ENCODE assay signal across 8 cellular contexts in the genomic region with DNA sequence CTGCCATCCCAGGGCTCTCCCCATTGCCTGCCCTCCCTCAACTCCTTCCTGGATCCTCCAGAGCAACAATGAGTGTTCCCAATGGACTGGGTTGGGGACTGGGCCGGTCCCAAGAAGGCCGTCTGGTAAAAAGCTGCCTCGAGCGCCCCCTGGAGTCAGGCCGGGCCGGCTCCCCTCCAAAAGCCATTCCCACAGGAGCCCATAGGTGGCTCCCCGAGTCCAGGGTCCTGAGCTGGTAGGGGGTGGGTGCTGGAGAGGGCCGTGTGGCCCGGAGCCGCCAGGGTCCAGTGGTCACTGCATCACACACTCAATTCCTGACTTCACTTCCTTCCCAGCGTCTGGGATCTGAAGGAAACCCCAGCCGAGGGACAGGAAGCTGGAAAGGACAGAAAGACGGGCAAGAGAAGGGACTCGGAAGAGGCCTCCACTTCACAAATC. TPM values are rescaled to one million over a fixed set of nuclear protein-coding genes. Genes with fewer than 3 reads are reported as not detected.
DNase-seq lines count a peak whose midpoint lies in the region; ATAC-seq and TF ChIP-seq lines count a peak whose summit lies in the region.

No MANE protein-coding gene starts in this region.

- H3K9ac ChIP-seq in PC-3 (ENCODE audit: low read length): no peak overlapping the region

- no peaks in the 10 kb centered on the region for H3K27me3 ChIP-seq in CD8-positive, alpha-beta memory T cell (ENCODE audit: insufficient read depth, low read length, poor library complexity, severe bottlenecking)
- H3K27me3 ChIP-seq in PC-3 (ENCODE audit: low read length) (no peaks in the 10 kb centered on the region), esophagus squamous epithelium (no peaks in the 10 kb centered on the region)

- H2AFZ ChIP-seq in PC-3 (ENCODE audit: low read length): no peak overlapping the region

- POLR2A ChIA-PET in CD8-positive, alpha-beta memory T cell (lab: Charles Lee): interaction anchor here (0.6 to 1.0 kb wide), 3 partner anchors 11 to 38 kb away, joined by 3 read pairs; no protein-coding TSS in a partner anchor
- POLR2A ChIA-PET in HEK293T (lab: Yijun Ruan, JAX): interaction anchor here (0.6 to 2.0 kb wide), 2 partner anchors 10 to 42 kb away, joined by 4 to 7 read pairs; partner anchors contain the start of gene ALDH4A1
- POLR2A ChIA-PET in PC-3 (lab: Charles Lee; ENCODE audit: unreplicated experiment): interaction anchor here (0.6 kb wide), 1 partner anchor 201 kb away, joined by 4 read pairs; no protein-coding TSS in a partner anchor

- intact Hi-C loops in PC-3 (cut with micrococcal nuclease): loop anchor here (2.0 kb wide), 1 partner anchor 60 kb away; no protein-coding TSS in a partner anchor
- intact Hi-C loops in esophagus squamous epithelium (cut with DNase I): no loop called here

- peaks cover 8% of the 10 kb centered on the region; the same call in 1 of the 2 replicates for H3K79me2 ChIP-seq in PC-3 (ENCODE audit: low read length)

- CTCF ChIA-PET in CD8-positive, alpha-beta memory T cell (lab: Charles Lee): interaction anchor here (0.7 to 6.5 kb wide), 20 partner anchors 9 to 185 kb away, joined by 3 to 88 read pairs (median 6); partner anchors contain the start of genes ALDH4A1 and IFFO2
- CTCF ChIA-PET in HEK293T (lab: Yijun Ruan, JAX) (interaction anchor here (0.6 to 2.4 kb wide), 33 partner anchors 9 to 490 kb away, joined by 3 to 15 read pairs (median 4); partner anchors contain the start of gene ALDH4A1), PC-3 (lab: Charles Lee) (interaction anchor here (0.5 to 1.8 kb wide), 15 partner anchors 10 to 183 kb away, joined by 3 to 10 read pairs (median 4); partner anchors contain the start of genes ALDH4A1 and IFFO2)

- H3K4me2 ChIP-seq in PC-3 (ENCODE audit: low read length): no peak overlapping the region

- TF ChIP-seq CTCF in PC-3 (conservative IDR thresholded peaks at IDR 0.05; ENCODE audit: low read depth, low read length) (peak; percentile 100), esophagus squamous epithelium (IDR thresholded peaks at IDR 0.05) (peak; percentile 87 to 97 (median 92))

- no peaks in the 10 kb centered on the region for H3K9me2 ChIP-seq in PC-3 (replicated peaks; ENCODE audit: low read length)

- peaks cover 40% of the 10 kb centered on the region for H3K36me3 ChIP-seq in CD8-positive, alpha-beta memory T cell (ENCODE audit: insufficient read depth, low read length)
- H3K36me3 ChIP-seq in PC-3 (ENCODE audit: low read depth, low read length) (peaks cover 33% of the 10 kb centered on the region), esophagus squamous epithelium (peaks cover 18 to 100% (median 32%) of the 10 kb centered on the region in 3 donors)

- H3K4me3 Mint-ChIP-seq in CD8-positive, alpha-beta memory T cell: no peak overlapping the region
- no peak overlapping the region for H3K4me3 Mint-ChIP-seq in natural killer cell treated with Interleukin-12 subunit alpha and Interleukin-12 subunit beta and Interleukin-15 and Interleukin-18, amount 100 ng/mL, for 72 hours
- no peak overlapping the region for H3K4me3 Mint-ChIP-seq in stimulated activated memory B cell treated with anti-CD40 and anti-IgM and Interleukin-4, amounts not matched to agents 10 μg/mL and 1 μg/mL and 100 μg/mL, for 72 hours

- H3K9me3 ChIP-seq in CD8-positive, alpha-beta memory T cell (ENCODE audit: low read length): no peaks in the 10 kb centered on the region
- H3K9me3 ChIP-seq in PC-3 (ENCODE audit: low read length) (no peaks in the 10 kb centered on the region), esophagus squamous epithelium (no peaks in the 10 kb centered on the region)

- H3K27ac ChIP-seq in CD8-positive, alpha-beta memory T cell (ENCODE audit: low read depth, low read length): no peak overlapping the region
- no peak overlapping the region for H3K27ac ChIP-seq in PC-3 (ENCODE audit: low read length)
- H3K27ac ChIP-seq in esophagus squamous epithelium: peak overlapping the region; percentile 12 to 73 (median 60)

- BruUV-seq in PC-3 (replicated peaks; lab: Mats Ljungman, UMichigan): no TSS peak

- no peaks in the 10 kb centered on the region for H3K27me3 Mint-ChIP-seq in CD8-positive, alpha-beta memory T cell
- no peaks in the 10 kb centered on the region for H3K27me3 Mint-ChIP-seq in natural killer cell treated with Interleukin-12 subunit alpha and Interleukin-12 subunit beta and Interleukin-15 and Interleukin-18, amount 100 ng/mL, for 72 hours
- H3K27me3 Mint-ChIP-seq in stimulated activated memory B cell treated with anti-CD40 and anti-IgM and Interleukin-4, amounts not matched to agents 10 μg/mL and 1 μg/mL and 100 μg/mL, for 72 hours: no peaks in the 10 kb centered on the region

- 81% methylated on average over 2 of the region's 14 CpGs; no CpG with 5 or more reads in 1 of the 2 donors for WGBS in esophagus squamous epithelium, 2 donors

- H3K4me3 ChIP-seq in CD8-positive, alpha-beta memory T cell (ENCODE audit: low read length): no peak overlapping the region
- H3K4me3 ChIP-seq in PC-3 (ENCODE audit: low read length) (no peak overlapping the region), esophagus squamous epithelium (peak overlapping the region in 2 of 4 donors; percentile 3 to 19)

- peak; percentile 57 to 78 (median 65) for DNase-seq in CD8-positive, alpha-beta memory T cell
- DNase-seq in HEK293T (ENCODE audit: extremely low spot score) (peak; percentile 88), PC-3 (peak; percentile 77), esophagus squamous epithelium (lab: John Stamatoyannopoulos, UW) (no peak)
- DNase-seq in activated T-cell treated with anti-CD3 and anti-CD28 coated beads, Interleukin-2, amount 50 U/mL, for 1 hour: peak; percentile 79
- peak; percentile 74 for DNase-seq in natural killer cell treated with Interleukin-12 subunit alpha and Interleukin-12 subunit beta and Interleukin-15 and Interleukin-18, amount 100 ng/mL, for 72 hours (ENCODE audit: low spot score)

- no peaks in the 10 kb centered on the region for H4K20me1 ChIP-seq in PC-3 (ENCODE audit: low read length)

- H3K4me1 Mint-ChIP-seq in CD8-positive, alpha-beta memory T cell: peaks cover 6 to 19% (median 9%) of the 10 kb centered on the region in 3 donors
- peaks cover 7 to 11% of the 10 kb centered on the region in 2 donors for H3K4me1 Mint-ChIP-seq in natural killer cell treated with Interleukin-12 subunit alpha and Interleukin-12 subunit beta and Interleukin-15 and Interleukin-18, amount 100 ng/mL, for 72 hours (ENCODE audit: low read depth in 2 of 2)
- peaks cover 18% of the 10 kb centered on the region for H3K4me1 Mint-ChIP-seq in stimulated activated memory B cell treated with anti-CD40 and anti-IgM and Interleukin-4, amounts not matched to agents 10 μg/mL and 1 μg/mL and 100 μg/mL, for 72 hours

- H3F3A ChIP-seq in PC-3 (ENCODE audit: low read length, unreplicated experiment): no peaks in the 10 kb centered on the region

- TF ChIP-seq POLR2A in esophagus squamous epithelium (IDR thresholded peaks at IDR 0.05): no peak

- peaks cover 4 to 85% (median 11%) of the 10 kb centered on the region in 3 donors for H3K36me3 Mint-ChIP-seq in CD8-positive, alpha-beta memory T cell
- peaks cover 7% of the 10 kb centered on the region for H3K36me3 Mint-ChIP-seq in natural killer cell treated with Interleukin-12 subunit alpha and Interleukin-12 subunit beta and Interleukin-15 and Interleukin-18, amount 100 ng/mL, for 72 hours
- peaks cover 53% of the 10 kb centered on the region for H3K36me3 Mint-ChIP-seq in stimulated activated memory B cell treated with anti-CD40 and anti-IgM and Interleukin-4, amounts not matched to agents 10 μg/mL and 1 μg/mL and 100 μg/mL, for 72 hours

- H3K27ac Mint-ChIP-seq in CD8-positive, alpha-beta memory T cell: peak overlapping the region; percentile 66 to 93 (median 84)
- H3K27ac Mint-ChIP-seq in natural killer cell treated with Interleukin-12 subunit alpha and Interleukin-12 subunit beta and Interleukin-15 and Interleukin-18, amount 100 ng/mL, for 72 hours: peak overlapping the region; percentile 12 to 36
- peak overlapping the region; percentile 64 for H3K27ac Mint-ChIP-seq in stimulated activated memory B cell treated with anti-CD40 and anti-IgM and Interleukin-4, amounts not matched to agents 10 μg/mL and 1 μg/mL and 100 μg/mL, for 72 hours

- H3K9me3 Mint-ChIP-seq in CD8-positive, alpha-beta memory T cell: no peaks in the 10 kb centered on the region
- no peaks in the 10 kb centered on the region for H3K9me3 Mint-ChIP-seq in natural killer cell treated with Interleukin-12 subunit alpha and Interleukin-12 subunit beta and Interleukin-15 and Interleukin-18, amount 100 ng/mL, for 72 hours
- H3K9me3 Mint-ChIP-seq in stimulated activated memory B cell treated with anti-CD40 and anti-IgM and Interleukin-4, amounts not matched to agents 10 μg/mL and 1 μg/mL and 100 μg/mL, for 72 hours: no peaks in the 10 kb centered on the region

- no peaks in the 10 kb centered on the region for H3K4me1 ChIP-seq in CD8-positive, alpha-beta memory T cell (ENCODE audit: insufficient read depth, low read length)
- H3K4me1 ChIP-seq in PC-3 (ENCODE audit: insufficient read depth, low read length): peaks cover 5% of the 10 kb centered on the region
- H3K4me1 ChIP-seq in esophagus squamous epithelium: peaks cover 0 to 32% (median 12%) of the 10 kb centered on the region in 3 donors

- peak; percentile 89 for ATAC-seq in PC-3
- peak; percentile 77 to 84 for ATAC-seq in natural killer cell treated with Interleukin-12 subunit alpha and Interleukin-12 subunit beta and Interleukin-15 and Interleukin-18, amount 100 ng/mL, for 72 hours
- peak; percentile 80 for ATAC-seq in stimulated activated memory B cell treated with anti-CD40 and anti-IgM and Interleukin-4, amounts not matched to agents 10 μg/mL and 1 μg/mL and 100 μg/mL, for 72 hours
- ATAC-seq in HG03095 (IDR thresholded peaks at IDR 0.05; ENCODE audit: unreplicated experiment): no peak

TF ChIP-seq in HEK293T, 16 proteins besides CTCF, POLR2A, EP300 and RAD21 (continues in another document):
- TF ChIP-seq FOXK2 (IDR thresholded peaks at IDR 0.05) (no peak), CTBP1 (IDR thresholded peaks at IDR 0.05; ENCODE audit: borderline replicate concordance) (no peak), FOXA1 (IDR thresholded peaks at IDR 0.05) (no peak)

RNA-seq across cellular contexts. Expression of gene ALDH4A1, which starts 10.7 kb away (rescaled TPM):
- total RNA-seq in CD8-positive, alpha-beta memory T cell: 1 to 10 TPM; 9.3 to 9.5 TPM
- 1.4 TPM for polyA plus RNA-seq in CD8-positive, alpha-beta memory T cell
- total RNA-seq in PC-3 (2014; rRNA removed) (18.1 and 24.9 TPM in 2 replicates), esophagus squamous epithelium (10 to 100 TPM; 36.7 to 59.1 (median 50.3) TPM)
- total RNA-seq in natural killer cell treated with Interleukin-12 subunit alpha and Interleukin-12 subunit beta and Interleukin-15 and Interleukin-18, amount 100 ng/mL, for 72 hours: 1 to 10 TPM; 4.4 to 5.7 TPM

RNA-seq across cellular contexts. Expression of gene IFFO2, which starts 43.4 kb away (rescaled TPM):
- 10 to 100 TPM; 33.1 to 37.7 TPM for total RNA-seq in CD8-positive, alpha-beta memory T cell
- 3.2 TPM for polyA plus RNA-seq in CD8-positive, alpha-beta memory T cell
- total RNA-seq in PC-3 (2014; rRNA removed): 30.7 and 55.2 TPM in 2 replicates
- total RNA-seq in esophagus squamous epithelium: 10 to 100 TPM; 25.8 to 88.8 (median 52.7) TPM
- 10 to 100 TPM; 23.5 to 44.2 TPM for total RNA-seq in natural killer cell treated with Interleukin-12 subunit alpha and Interleukin-12 subunit beta and Interleukin-15 and Interleukin-18, amount 100 ng/mL, for 72 hours

RNA-seq across cellular contexts. Expression of gene TAS1R2, which starts 53.6 kb away (rescaled TPM):
- total RNA-seq in CD8-positive, alpha-beta memory T cell: not detected
- polyA plus RNA-seq in CD8-positive, alpha-beta memory T cell: not detected
- total RNA-seq in PC-3 (2014; rRNA removed): not detected in 2 replicates
- not detected for total RNA-seq in esophagus squamous epithelium
- not detected for total RNA-seq in natural killer cell treated with Interleukin-12 subunit alpha and Interleukin-12 subunit beta and Interleukin-15 and Interleukin-18, amount 100 ng/mL, for 72 hours

Comparison
In these comparisons a context has a peak if more than half of its experiments do, and no peak if none do; other contexts are left out.
1. H3K27ac ChIP-seq: peak in esophagus squamous epithelium (4 of 4); none in CD8-positive, alpha-beta memory T cell (single experiment) and PC-3 (single experiment).
2. H3K27ac Mint-ChIP-seq: peak in every context shown above with its lines; median percentile 84 in CD8-positive, alpha-beta memory T cell; 64 in stimulated activated memory B cell treated with anti-CD40 and anti-IgM and Interleukin-4, amounts not matched to agents 10 μg/mL and 1 μg/mL and 100 μg/mL, for 72 hours; 24 in natural killer cell treated with Interleukin-12 subunit alpha and Interleukin-12 subunit beta and Interleukin-15 and Interleukin-18, amount 100 ng/mL, for 72 hours.